In the genomic region with DNA sequence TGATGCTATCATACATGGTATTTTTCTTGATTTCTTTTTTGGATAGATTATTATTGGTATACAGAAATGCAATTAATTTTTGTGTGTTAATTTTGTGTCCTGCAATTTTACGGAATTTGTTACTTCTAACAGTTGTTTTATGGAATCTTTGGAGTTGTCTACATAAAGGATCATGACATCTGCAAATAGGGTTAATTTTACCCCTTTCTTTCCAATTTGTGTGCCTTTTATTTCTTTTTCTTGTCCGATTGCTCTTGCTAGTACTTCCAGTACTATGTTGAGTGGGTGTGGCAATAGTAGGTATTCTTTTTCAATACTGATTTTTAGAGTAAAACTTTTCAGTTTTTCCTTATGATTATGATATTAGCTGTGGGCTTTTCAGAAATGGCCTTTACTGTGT, we compare ENCODE assay signal across 1 cellular context.
TF ChIP-seq lines count a peak whose summit lies in the region.

No MANE protein-coding gene starts in this region.

TF ChIP-seq in HEK293, 187 proteins besides CTCF, POLR2A, EP300 and RAD21 (continued from another document):
- TF ChIP-seq PATZ1 (tag by site-specific recombination; IDR thresholded peaks at IDR 0.05) = no peak
- TF ChIP-seq SETDB1 (IDR thresholded peaks at IDR 0.05; ENCODE audit: insufficient read length, low read length) = peak; percentile 87
- no peak for TF ChIP-seq ZNF211 (tag by site-specific recombination; IDR thresholded peaks at IDR 0.05; ENCODE audit: low read depth)
